In genomic region chr5:173618927-173619519, GRCh38 we compare ENCODE assay signal across 9 cellular contexts. TPM values are rescaled to one million over a fixed set of nuclear protein-coding genes. Genes with fewer than 3 reads are reported as not detected.
DNase-seq lines count a peak whose midpoint lies in the region; ATAC-seq lines count a peak whose summit lies in the region.
"Had no signal": no experiment of that assay in that cellular context is flagged by ENCODE, and none has a peak within 500 bp of the region (broad histone marks: within the 10 kb centered on the region; RNA-seq: fewer than 3 reads in every experiment).

No MANE protein-coding gene starts in this region.

- H3K27ac Mint-ChIP-seq in immature natural killer cell, result no peak overlapping the region

- H3K9me3 Mint-ChIP-seq in immature natural killer cell, result no peaks in the 10 kb centered on the region

- peaks cover 0 to 2% (median 2%) of the 10 kb centered on the region in 3 donors for H3K27me3 Mint-ChIP-seq in immature natural killer cell (ENCODE audit: low read depth in 3 of 3)

- H3K4me3 ChIP-seq in Jurkat, Clone E6-1 (ENCODE audit: low read length), result no peak overlapping the region
- H3K4me3 ChIP-seq: BLaER1 had no signal

- H3K36me3 Mint-ChIP-seq in immature natural killer cell, result no peaks in the 10 kb centered on the region

- peak overlapping the region; percentile 25 for H3K27ac ChIP-seq in angular gyrus (ENCODE audit: low read depth, low read length)
- H3K27ac ChIP-seq: BLaER1 had no signal

- DNase-seq in DMS 273 (lab: John Stamatoyannopoulos, UW; ENCODE audit: unreplicated experiment), result peak; percentile 74
- no peak for DNase-seq in DMS 273 treated with DMSO at 0.1 percent for 48 hours (lab: John Stamatoyannopoulos, UW)
- DNase-seq in Jurkat, Clone E6-1 (ENCODE audit: low read depth, low spot score), result peak; percentile 44
- peak; percentile 71 for DNase-seq in RKO (ENCODE audit: low spot score)
- peak; percentile 24 to 54 (median 30) for DNase-seq in immature natural killer cell
- DNase-seq in stimulated activated CD4-positive, alpha-beta T cell treated with anti-CD3 and anti-CD28 coated beads, Interleukin-2, amount 100 ng/mL, for 4 hours (ENCODE audit: low read depth), result peak; percentile 28

- H3K4me3 Mint-ChIP-seq in immature natural killer cell, result no peak overlapping the region

- peaks cover 23 to 30% of the 10 kb centered on the region in 2 donors for H3K4me1 Mint-ChIP-seq in immature natural killer cell

- no peak for ATAC-seq in GM21737 (IDR thresholded peaks at IDR 0.05; ENCODE audit: unreplicated experiment)

RNA-seq across cellular contexts. Expression of gene BOD1, which starts 2.6 kb away (rescaled TPM):
- 30.4 TPM for polyA plus RNA-seq in Jurkat, Clone E6-1 (2012; ENCODE audit: insufficient read depth, insufficient read length)
- 10 to 100 TPM in 1 of 3 donors, 1 to 10 TPM in 2; 4.0 to 12.1 (median 7.3) TPM for polyA plus RNA-seq in immature natural killer cell
